ENCODE assay signal across 11 cellular contexts in the genomic region with DNA sequence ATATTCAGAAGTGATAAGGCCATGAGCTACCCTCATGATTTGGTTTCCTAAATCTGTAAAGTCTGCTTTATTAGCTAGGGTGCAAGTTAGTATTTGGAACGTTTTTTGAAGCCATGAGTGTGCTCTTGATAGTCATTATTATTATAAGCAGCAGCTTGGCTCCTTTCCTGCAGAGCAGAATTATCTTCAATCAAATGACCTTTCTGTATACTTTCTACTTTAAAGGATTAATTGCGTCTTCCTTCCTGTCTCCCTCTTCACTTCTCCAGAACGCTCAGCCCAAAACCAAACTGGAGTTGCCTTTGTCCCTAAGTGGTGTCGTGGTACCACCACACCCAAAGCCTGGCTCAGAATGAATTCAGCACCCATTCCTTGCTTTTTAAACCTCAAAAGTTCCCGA.
DNase-seq lines count a peak whose midpoint lies in the region; ATAC-seq and TF ChIP-seq lines count a peak whose summit lies in the region.
"Had no signal": no experiment of that assay in that cellular context is flagged by ENCODE, and none has a peak within 500 bp of the region (broad histone marks: within the 10 kb centered on the region; RNA-seq: fewer than 3 reads in every experiment).

No MANE protein-coding gene starts in this region.

- no peak for TF ChIP-seq POLR2A in breast epithelium (IDR thresholded peaks at IDR 0.05)
- no peak for TF ChIP-seq POLR2A in vagina (IDR thresholded peaks at IDR 0.05)

- H3K4me1 Mint-ChIP-seq in stimulated activated naive CD8-positive, alpha-beta T cell treated with anti-CD3 and anti-CD28 coated beads, Interleukin-15, Interleukin-2, amounts not matched to agents 100 ng/mL and 50 ng/mL, for 24 hours (ENCODE audit: low read depth) = peaks cover 63% of the 10 kb centered on the region
- peaks cover 71% of the 10 kb centered on the region for H3K4me1 Mint-ChIP-seq in stimulated activated naive CD8-positive, alpha-beta T cell treated with anti-CD3 and anti-CD28 coated beads, Interleukin-15, amount 100 ng/mL, for 72 hours

- H2AFZ ChIP-seq in mesenchymal stem cell (ENCODE audit: low read depth, low read length) = no peak overlapping the region

- no peak overlapping the region for H2BK120ac ChIP-seq in mesenchymal stem cell (ENCODE audit: low read depth, low read length)

- DNase-seq in stimulated activated naive CD8-positive, alpha-beta T cell treated with anti-CD3 and anti-CD28 coated beads, Interleukin-15, amount 100 ng/mL, for 72 hours = no peak
- DNase-seq in breast epithelium (ENCODE audit: low spot score in 2 of 2) = no peak
- no peak for DNase-seq in mesenchymal stem cell
- no peak for DNase-seq in vagina (ENCODE audit: extremely low spot score in 2 of 2)
- DNase-seq in DMS153 (lab: John Stamatoyannopoulos, UW) = no peak
- DNase-seq in NAMALWA (ENCODE audit: low spot score) = no peak
- DNase-seq in activated CD4-positive, CD25-positive, alpha-beta regulatory T cell treated with anti-CD3 and anti-CD28 coated beads, Interleukin-2, amount 50 U/mL, for 72 hours = no peak
- DNase-seq: activated naive CD4-positive, alpha-beta T cell treated with anti-CD3 and anti-CD28 coated beads for 36 hours; COR-L47; foreskin melanocyte had no signal

- H3K27ac ChIP-seq in breast epithelium = peak overlapping the region; percentile 52 to 65
- H3K27ac ChIP-seq in mesenchymal stem cell (ENCODE audit: low read length, poor library complexity, severe bottlenecking) = peak overlapping the region; percentile 94
- H3K27ac ChIP-seq in vagina = peak overlapping the region; percentile 31

- H3K79me1 ChIP-seq in mesenchymal stem cell (replicated peaks; ENCODE audit: low read length, poor library complexity, severe bottlenecking) = peaks cover 8% of the 10 kb centered on the region

- peak overlapping the region in 1 of 2 experiments; percentile 87 for H3K18ac ChIP-seq in mesenchymal stem cell (ENCODE audit: low read depth in 1 of 2, low read length in 2 of 2)

- H3K27ac Mint-ChIP-seq in stimulated activated naive CD8-positive, alpha-beta T cell treated with anti-CD3 and anti-CD28 coated beads, Interleukin-15, Interleukin-2, amounts not matched to agents 100 ng/mL and 50 ng/mL, for 24 hours = peak overlapping the region; percentile 38
- H3K27ac Mint-ChIP-seq in stimulated activated naive CD8-positive, alpha-beta T cell treated with anti-CD3 and anti-CD28 coated beads, Interleukin-15, amount 100 ng/mL, for 72 hours = peak overlapping the region in 1 of 2 donors; percentile 93
- H3K27ac Mint-ChIP-seq: activated naive CD4-positive, alpha-beta T cell treated with anti-CD3 and anti-CD28 coated beads for 36 hours had no signal

- H2BK5ac ChIP-seq in mesenchymal stem cell (ENCODE audit: low read depth, low read length, poor library complexity, severe bottlenecking) = no peak overlapping the region

- no peak overlapping the region for H3K14ac ChIP-seq in mesenchymal stem cell (ENCODE audit: low read length in 2 of 2)

- H4K8ac ChIP-seq in mesenchymal stem cell (ENCODE audit: low read length) = no peak overlapping the region

- H3K4me3 ChIP-seq in breast epithelium = no peak overlapping the region
- H3K4me3 ChIP-seq in mesenchymal stem cell (ENCODE audit: insufficient read depth in 1 of 2, low read depth in 1 of 2, low read length in 2 of 2) = no peak overlapping the region
- no peak overlapping the region for H3K4me3 ChIP-seq in vagina

- H3K9me3 Mint-ChIP-seq in stimulated activated naive CD8-positive, alpha-beta T cell treated with anti-CD3 and anti-CD28 coated beads, Interleukin-15, Interleukin-2, amounts not matched to agents 100 ng/mL and 50 ng/mL, for 24 hours = no peaks in the 10 kb centered on the region
- peaks cover 0 to 1% of the 10 kb centered on the region in 2 donors for H3K9me3 Mint-ChIP-seq in stimulated activated naive CD8-positive, alpha-beta T cell treated with anti-CD3 and anti-CD28 coated beads, Interleukin-15, amount 100 ng/mL, for 72 hours

- TF ChIP-seq CTCF in breast epithelium (IDR thresholded peaks at IDR 0.05) (no peak), vagina (IDR thresholded peaks at IDR 0.05) (no peak)

- H3K9ac ChIP-seq in mesenchymal stem cell (ENCODE audit: low read length) = no peak overlapping the region

- H3K36me3 Mint-ChIP-seq in stimulated activated naive CD8-positive, alpha-beta T cell treated with anti-CD3 and anti-CD28 coated beads, Interleukin-15, Interleukin-2, amounts not matched to agents 100 ng/mL and 50 ng/mL, for 24 hours (ENCODE audit: low read depth) = peaks cover 3% of the 10 kb centered on the region

- intact Hi-C loops in breast epithelium (cut with DNase I; ENCODE audit: low total_unique reads) = no loop called here
- intact Hi-C loops in vagina (cut with DNase I) = no loop called here

- peak overlapping the region in 1 of 2 experiments; percentile 78 for H3K4ac ChIP-seq in mesenchymal stem cell (ENCODE audit: low read depth in 1 of 2, low read length in 2 of 2)

- no peak for ATAC-seq in stimulated activated naive CD8-positive, alpha-beta T cell treated with anti-CD3 and anti-CD28 coated beads, Interleukin-15, amount 100 ng/mL, for 72 hours

- no peak overlapping the region for H3K23ac ChIP-seq in mesenchymal stem cell (ENCODE audit: low read length in 2 of 2)

- H2BK12ac ChIP-seq in mesenchymal stem cell (ENCODE audit: low read length in 2 of 2) = peak overlapping the region; percentile 34 to 71

- H3K4me1 ChIP-seq in breast epithelium = peaks cover 0 to 11% of the 10 kb centered on the region in 2 donors
- H3K4me1 ChIP-seq in mesenchymal stem cell (ENCODE audit: control insufficient read depth, insufficient read depth, low read depth, low read length) = peaks cover 18% of the 10 kb centered on the region
- peaks cover 24% of the 10 kb centered on the region for H3K4me1 ChIP-seq in vagina

- H3K27me3 ChIP-seq in breast epithelium (no peaks in the 10 kb centered on the region), mesenchymal stem cell (ENCODE audit: control insufficient read depth in 1 of 2, insufficient read depth in 1 of 2, low read length in 2 of 2) (no peaks in the 10 kb centered on the region), vagina (no peaks in the 10 kb centered on the region)

- no peaks in the 10 kb centered on the region for H3K36me3 ChIP-seq in breast epithelium
- no peaks in the 10 kb centered on the region for H3K36me3 ChIP-seq in mesenchymal stem cell (ENCODE audit: control insufficient read depth in 1 of 2, insufficient read depth in 2 of 2, low read depth in 1 of 2, low read length in 2 of 2)
- no peaks in the 10 kb centered on the region for H3K36me3 ChIP-seq in vagina

- no peak overlapping the region for H2BK15ac ChIP-seq in mesenchymal stem cell (ENCODE audit: low read depth, poor library complexity, severe bottlenecking)

- no peak overlapping the region for H3K4me2 ChIP-seq in mesenchymal stem cell (ENCODE audit: low read length, poor library complexity, severe bottlenecking)

- no peaks in the 10 kb centered on the region for H3K9me3 ChIP-seq in breast epithelium
- no peaks in the 10 kb centered on the region for H3K9me3 ChIP-seq in mesenchymal stem cell (ENCODE audit: control insufficient read depth, low read length)
- no peaks in the 10 kb centered on the region for H3K9me3 ChIP-seq in vagina

- H3K27me3 Mint-ChIP-seq in stimulated activated naive CD8-positive, alpha-beta T cell treated with anti-CD3 and anti-CD28 coated beads, Interleukin-15, Interleukin-2, amounts not matched to agents 100 ng/mL and 50 ng/mL, for 24 hours = no peaks in the 10 kb centered on the region
- H3K27me3 Mint-ChIP-seq in stimulated activated naive CD8-positive, alpha-beta T cell treated with anti-CD3 and anti-CD28 coated beads, Interleukin-15, amount 100 ng/mL, for 72 hours = no peaks in the 10 kb centered on the region

- H4K91ac ChIP-seq in mesenchymal stem cell (ENCODE audit: low read length) = no peak overlapping the region

- no peak overlapping the region for H3K4me3 Mint-ChIP-seq in stimulated activated naive CD8-positive, alpha-beta T cell treated with anti-CD3 and anti-CD28 coated beads, Interleukin-15, Interleukin-2, amounts not matched to agents 100 ng/mL and 50 ng/mL, for 24 hours
- no peak overlapping the region for H3K4me3 Mint-ChIP-seq in stimulated activated naive CD8-positive, alpha-beta T cell treated with anti-CD3 and anti-CD28 coated beads, Interleukin-15, amount 100 ng/mL, for 72 hours
- H3K4me3 Mint-ChIP-seq: activated naive CD4-positive, alpha-beta T cell treated with anti-CD3 and anti-CD28 coated beads for 36 hours had no signal

- WGBS in mesenchymal stem cell = 52% methylated on average over 4 of the region's 5 CpGs

- H2AK5ac ChIP-seq in mesenchymal stem cell (ENCODE audit: low read length, severe bottlenecking) = peak overlapping the region; percentile 90

Comparison
In these comparisons a context has a peak if more than half of its experiments do, and no peak if none do; other contexts are left out.
1. H3K27ac ChIP-seq: peak in every context shown above with its lines; median percentile 94 in mesenchymal stem cell; 58 in breast epithelium; 31 in vagina.